1 cellular context compared by ENCODE assay signal in genomic region chr19:16141043-16141442, GRCh38.
TF ChIP-seq lines count a peak whose summit lies in the region.

No MANE protein-coding gene starts in this region.

TF ChIP-seq in GM12878, 131 proteins besides CTCF, POLR2A, EP300 and RAD21:
- TF ChIP-seq SMARCA5 (IDR thresholded peaks at IDR 0.05) (peak; percentile 100), SUZ12 (IDR thresholded peaks at IDR 0.05; ENCODE audit: unreplicated experiment) (no peak), IRF3 (IDR thresholded peaks at IDR 0.05) (no peak), CREB1 (IDR thresholded peaks at IDR 0.05; ENCODE audit: low read depth) (0 out of 2 replicates have a peak, but pooled peaks have one; percentile 21), PAX8 (IDR thresholded peaks at IDR 0.05) (no peak), MEF2A (IDR thresholded peaks at IDR 0.05; ENCODE audit: insufficient read depth, low read depth, low read length) (0 out of 2 replicates have a peak, but pooled peaks have one; percentile 36), KDM1A (IDR thresholded peaks at IDR 0.05; ENCODE audit: borderline replicate concordance) (peak; percentile 89; the same call in 1 of the 2 replicates), TBL1XR1 (IDR thresholded peaks at IDR 0.05; ENCODE audit: low read depth, low read length) (0 out of 2 replicates have a peak, but pooled peaks have one; percentile 54), IKZF2 (IDR thresholded peaks at IDR 0.05) (0 out of 4 replicates have a peak, but pooled peaks of 1 of the 2 experiments have one; percentile 48), ETV6 (conservative IDR thresholded peaks at IDR 0.05 in 1 of 2, IDR thresholded peaks at IDR 0.05 in 1 of 2; ENCODE audit: borderline replicate concordance in 1 of 2, low read depth in 1 of 2) (peak in 1 of 2 experiments; percentile 55; a peak in 1 of 4 replicates), NFIC (IDR thresholded peaks at IDR 0.05; ENCODE audit: low read depth, low read length) (0 out of 2 replicates have a peak, but pooled peaks have one; percentile 38), E2F8 (IDR thresholded peaks at IDR 0.05; ENCODE audit: low read depth, partially characterized antibody) (no peak), IRF4 (IDR thresholded peaks at IDR 0.05; ENCODE audit: low read depth, low read length) (peak; percentile 51; the same call in 1 of the 2 replicates), MYB (IDR thresholded peaks at IDR 0.05; ENCODE audit: borderline replicate concordance, low read depth, low read length) (no peak), POU2F2 (IDR thresholded peaks at IDR 0.05; ENCODE audit: borderline replicate concordance, low read depth, low read length) (peak; percentile 35; the same call in 1 of the 3 replicates), CEBPZ (IDR thresholded peaks at IDR 0.05; ENCODE audit: low read depth, low read length) (no peak), ZNF687 (IDR thresholded peaks at IDR 0.05) (peak; percentile 73), IKZF1 (conservative IDR thresholded peaks at IDR 0.05) (peak; percentile 70), PBX3 (IDR thresholded peaks at IDR 0.05; ENCODE audit: insufficient replicate concordance, low read depth, low read length) (peak; percentile 22), DPF2 (IDR thresholded peaks at IDR 0.05) (peak; percentile 64; the same call in 1 of the 2 replicates), EED (IDR thresholded peaks at IDR 0.05; ENCODE audit: low read depth) (peak; percentile 64), CBX5 (IDR thresholded peaks at IDR 0.05; ENCODE audit: low read depth) (0 out of 2 replicates have a peak, but pooled peaks have one; percentile 76), NR2F1 (conservative IDR thresholded peaks at IDR 0.05) (peak; percentile 96), FOS (IDR thresholded peaks at IDR 0.05; ENCODE audit: borderline replicate concordance, extremely low read depth, insufficient read length) (no peak), HCFC1 (IDR thresholded peaks at IDR 0.05; ENCODE audit: low read length) (no peak), LARP7 (IDR thresholded peaks at IDR 0.05) (peak; percentile 55; the same call in 1 of the 2 replicates), TCF12 (IDR thresholded peaks at IDR 0.05; ENCODE audit: low read depth, low read length) (peak; percentile 89), BCL3 (IDR thresholded peaks at IDR 0.05; ENCODE audit: borderline replicate concordance, insufficient read depth, low read depth, low read length, poor library complexity, severe bottlenecking) (peak; percentile 20), ZNF384 (IDR thresholded peaks at IDR 0.05; ENCODE audit: borderline replicate concordance, low read depth, low read length) (no peak), CBFB (IDR thresholded peaks at IDR 0.05; ENCODE audit: low read depth) (0 out of 2 replicates have a peak, but pooled peaks have one; percentile 50), NKRF (conservative IDR thresholded peaks at IDR 0.05) (peak; percentile 82), CHD4 (IDR thresholded peaks at IDR 0.05) (peak; percentile 66), EZH2 (IDR thresholded peaks at IDR 0.05; ENCODE audit: borderline replicate concordance, control insufficient read depth, low read depth, low read length) (no peak), NBN (IDR thresholded peaks at IDR 0.05) (0 out of 2 replicates have a peak, but pooled peaks have one; percentile 52), MXI1 (IDR thresholded peaks at IDR 0.05; ENCODE audit: low read depth, low read length) (0 out of 2 replicates have a peak, but pooled peaks have one; percentile 15), BHLHE40 (IDR thresholded peaks at IDR 0.05; ENCODE audit: borderline replicate concordance in 1 of 2, low read depth in 2 of 2, low read length in 1 of 2) (peak in 1 of 2 experiments; percentile 72; a peak in 2 of 4 replicates), YY1 (IDR thresholded peaks at IDR 0.05; ENCODE audit: low read depth, low read length) (0 out of 2 replicates have a peak, but pooled peaks have one; percentile 13), CREM (IDR thresholded peaks at IDR 0.05; ENCODE audit: low read depth) (peak; percentile 55; the same call in 1 of the 2 replicates), PAX5 (IDR thresholded peaks at IDR 0.05; ENCODE audit: borderline replicate concordance, low read depth, low read length) (peak; percentile 59; the same call in 1 of the 2 replicates), ZNF217 (IDR thresholded peaks at IDR 0.05) (peak; percentile 98), SRF (IDR thresholded peaks at IDR 0.05; ENCODE audit: low read depth in 2 of 2, low read length in 2 of 2) (0 out of 4 replicates have a peak, but pooled peaks of 1 of the 2 experiments have one; percentile 11), RUNX3 (IDR thresholded peaks at IDR 0.05; ENCODE audit: low read length) (peak; percentile 82), SP1 (IDR thresholded peaks at IDR 0.05; ENCODE audit: low read depth, low read length) (peak; percentile 30), ESRRA (IDR thresholded peaks at IDR 0.05; ENCODE audit: low read length) (peak; percentile 19; the same call in 1 of the 2 replicates), GABPA (IDR thresholded peaks at IDR 0.05; ENCODE audit: low read depth) (no peak), RAD51 (IDR thresholded peaks at IDR 0.05) (peak; percentile 45; the same call in 1 of the 2 replicates), TCF3 (IDR thresholded peaks at IDR 0.05; ENCODE audit: borderline replicate concordance, insufficient read depth, low read depth, low read length) (peak; percentile 89), MTA2 (IDR thresholded peaks at IDR 0.05; ENCODE audit: low read depth) (peak; percentile 29; the same call in 1 of the 2 replicates), SUPT20H (IDR thresholded peaks at IDR 0.05; ENCODE audit: borderline replicate concordance, control insufficient read depth, low read depth, low read length) (no peak)
TF ChIP-seq in GM12878: peak in this region for 37.
